8 cellular contexts compared by ENCODE assay signal in genomic region chr17:57987582-57988300, GRCh38. TPM values are rescaled to one million over a fixed set of nuclear protein-coding genes. Genes with fewer than 3 reads are reported as not detected.
DNase-seq lines count a peak whose midpoint lies in the region; ATAC-seq and TF ChIP-seq lines count a peak whose summit lies in the region.

A gene with protein sequence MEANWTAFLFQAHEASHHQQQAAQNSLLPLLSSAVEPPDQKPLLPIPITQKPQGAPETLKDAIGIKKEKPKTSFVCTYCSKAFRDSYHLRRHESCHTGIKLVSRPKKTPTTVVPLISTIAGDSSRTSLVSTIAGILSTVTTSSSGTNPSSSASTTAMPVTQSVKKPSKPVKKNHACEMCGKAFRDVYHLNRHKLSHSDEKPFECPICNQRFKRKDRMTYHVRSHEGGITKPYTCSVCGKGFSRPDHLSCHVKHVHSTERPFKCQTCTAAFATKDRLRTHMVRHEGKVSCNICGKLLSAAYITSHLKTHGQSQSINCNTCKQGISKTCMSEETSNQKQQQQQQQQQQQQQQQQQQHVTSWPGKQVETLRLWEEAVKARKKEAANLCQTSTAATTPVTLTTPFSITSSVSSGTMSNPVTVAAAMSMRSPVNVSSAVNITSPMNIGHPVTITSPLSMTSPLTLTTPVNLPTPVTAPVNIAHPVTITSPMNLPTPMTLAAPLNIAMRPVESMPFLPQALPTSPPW (minus strand): TSS chr17:57988254. CDS start chr17:57988111, 143 bp downstream.

- peak; percentile 75 for ATAC-seq in CD4-positive, alpha-beta T cell (ENCODE audit: poor library complexity)
- peak; percentile 64 for ATAC-seq in GM19395 (IDR thresholded peaks at IDR 0.05; ENCODE audit: unreplicated experiment)
- peak; percentile 61 for ATAC-seq in HG03521 (IDR thresholded peaks at IDR 0.05; ENCODE audit: unreplicated experiment)

- POLR2A ChIA-PET in CD4-positive, alpha-beta T cell (lab: Charles Lee), result interaction anchor here (0.8 to 8.1 kb wide), 14 partner anchors 9 to 903 kb away, joined by 3 to 94 read pairs (median 6); partner anchors contain the start of genes AKAP1, CUEDC1, DYNLL2 and MRPS23

- peaks cover 16% of the 10 kb centered on the region for H4K20me1 ChIP-seq in neural cell (ENCODE audit: insufficient read depth)

- no peak for TF ChIP-seq EP300 in neural cell (conservative IDR thresholded peaks at IDR 0.05; ENCODE audit: poor library complexity, severe bottlenecking)

- H3K4me3 Mint-ChIP-seq in CD4-positive, alpha-beta T cell, result peak within 1 kb of the TSS; percentile 97
- peak within 1 kb of the TSS; percentile 90 for H3K4me3 Mint-ChIP-seq in stimulated activated naive CD8-positive, alpha-beta T cell treated with anti-CD3 and anti-CD28 coated beads, Interleukin-15, Interleukin-2, amounts not matched to agents 100 ng/mL and 50 ng/mL, for 24 hours

- no peak for TF ChIP-seq CTCF in CD4-positive, alpha-beta T cell (IDR thresholded peaks at IDR 0.05)
- TF ChIP-seq CTCF in fibroblast of the aortic adventitia (IDR thresholded peaks at IDR 0.05; ENCODE audit: insufficient read depth, low read length), result no peak
- no peak for TF ChIP-seq CTCF in neural cell (IDR thresholded peaks at IDR 0.05; ENCODE audit: poor library complexity, severe bottlenecking)

- peaks cover 5% of the 10 kb centered on the region for H3F3A ChIP-seq in neural cell (ENCODE audit: insufficient read depth, low read length, poor library complexity, severe bottlenecking)

- no peaks in the 10 kb centered on the region for H3K9me3 ChIP-seq in CD4-positive, alpha-beta T cell (ENCODE audit: control insufficient read depth, low read length)
- H3K9me3 ChIP-seq in neural cell (ENCODE audit: low read length), result no peaks in the 10 kb centered on the region

- no peaks in the 10 kb centered on the region for H3K9me3 Mint-ChIP-seq in CD4-positive, alpha-beta T cell
- no peaks in the 10 kb centered on the region for H3K9me3 Mint-ChIP-seq in stimulated activated naive CD8-positive, alpha-beta T cell treated with anti-CD3 and anti-CD28 coated beads, Interleukin-15, Interleukin-2, amounts not matched to agents 100 ng/mL and 50 ng/mL, for 24 hours

- H3K27ac ChIP-seq in CD4-positive, alpha-beta T cell (ENCODE audit: low read depth, low read length), result peak within 1 kb of the TSS; percentile 74
- H3K27ac ChIP-seq in neural cell (ENCODE audit: low read length), result peak within 1 kb of the TSS; percentile 91

- TF ChIP-seq RAD21 in neural cell (conservative IDR thresholded peaks at IDR 0.05), result no peak

- H3K4me1 Mint-ChIP-seq in CD4-positive, alpha-beta T cell (ENCODE audit: low read depth), result peaks cover 70% of the 10 kb centered on the region
- H3K4me1 Mint-ChIP-seq in stimulated activated naive CD8-positive, alpha-beta T cell treated with anti-CD3 and anti-CD28 coated beads, Interleukin-15, Interleukin-2, amounts not matched to agents 100 ng/mL and 50 ng/mL, for 24 hours (ENCODE audit: low read depth), result peaks cover 70% of the 10 kb centered on the region

- no peaks in the 10 kb centered on the region for H3K27me3 Mint-ChIP-seq in CD4-positive, alpha-beta T cell
- no peaks in the 10 kb centered on the region for H3K27me3 Mint-ChIP-seq in stimulated activated naive CD8-positive, alpha-beta T cell treated with anti-CD3 and anti-CD28 coated beads, Interleukin-15, Interleukin-2, amounts not matched to agents 100 ng/mL and 50 ng/mL, for 24 hours

- CTCF ChIA-PET in CD4-positive, alpha-beta T cell (lab: Charles Lee), result interaction anchor here (1.0 to 2.1 kb wide), 2 partner anchors 32 to 95 kb away, joined by 3 to 8 read pairs; partner anchors contain the start of gene CUEDC1

- H3K4me2 ChIP-seq in neural cell (ENCODE audit: low read length), result peak within 1 kb of the TSS; percentile 93

- no peaks in the 10 kb centered on the region for H3K36me3 ChIP-seq in neural cell (ENCODE audit: insufficient read depth, low read length)

- H3K9ac ChIP-seq in neural cell (ENCODE audit: low read length), result peak within 1 kb of the TSS; percentile 95

- H3K79me2 ChIP-seq in neural cell (replicated peaks; ENCODE audit: insufficient read depth, low read length), result peaks cover 47% of the 10 kb centered on the region

- no peaks in the 10 kb centered on the region for H3K9me2 ChIP-seq in neural cell (ENCODE audit: insufficient read depth, low read length)

- intact Hi-C loops in CD4-positive, alpha-beta T cell (cut with DNase I, micrococcal nuclease), result loop anchor here (2.0 to 5.0 kb wide), 4 partner anchors 19 to 365 kb away; partner anchors contain the start of genes SRSF1 (in 2 of the 2), DYNLL2 (in 1 of the 2) and SUPT4H1 (in 1 of the 2)

- H3K27me3 ChIP-seq in CD4-positive, alpha-beta T cell (ENCODE audit: control insufficient read depth, insufficient read depth, low read length), result no peaks in the 10 kb centered on the region
- no peaks in the 10 kb centered on the region for H3K27me3 ChIP-seq in neural cell (ENCODE audit: insufficient read depth, low read depth, low read length)

- peak; percentile 67 to 83 (median 76) for DNase-seq in CD4-positive, alpha-beta T cell
- DNase-seq in RKO (ENCODE audit: low spot score) (peak; percentile 71), fibroblast of the aortic adventitia (ENCODE audit: low read depth) (peak; percentile 44)
- DNase-seq in activated effector memory CD4-positive, alpha-beta T cell treated with Interleukin-2 at 50 U/mL for 16 hours, result peak; percentile 78

- H3K27ac Mint-ChIP-seq in CD4-positive, alpha-beta T cell, result peak within 1 kb of the TSS; percentile 97
- peak within 1 kb of the TSS; percentile 92 for H3K27ac Mint-ChIP-seq in stimulated activated naive CD8-positive, alpha-beta T cell treated with anti-CD3 and anti-CD28 coated beads, Interleukin-15, Interleukin-2, amounts not matched to agents 100 ng/mL and 50 ng/mL, for 24 hours

- H3K4me3 ChIP-seq in fibroblast of the aortic adventitia (ENCODE audit: low read depth, low read length), result peak within 1 kb of the TSS; percentile 82
- peak within 1 kb of the TSS; percentile 91 for H3K4me3 ChIP-seq in neural cell (ENCODE audit: low read length)

- peaks cover 49% of the 10 kb centered on the region for H3K36me3 Mint-ChIP-seq in CD4-positive, alpha-beta T cell (ENCODE audit: low read depth)
- peaks cover 21% of the 10 kb centered on the region for H3K36me3 Mint-ChIP-seq in stimulated activated naive CD8-positive, alpha-beta T cell treated with anti-CD3 and anti-CD28 coated beads, Interleukin-15, Interleukin-2, amounts not matched to agents 100 ng/mL and 50 ng/mL, for 24 hours (ENCODE audit: low read depth)

- H2AFZ ChIP-seq in neural cell (ENCODE audit: low read depth, low read length), result peak within 1 kb of the TSS; percentile 74

TF ChIP-seq in neural cell, 6 proteins besides CTCF, POLR2A, EP300 and RAD21:
- TF ChIP-seq SMC3 (conservative IDR thresholded peaks at IDR 0.05; ENCODE audit: poor library complexity), result no peak
- no peak for TF ChIP-seq POLR2AphosphoS5 (IDR thresholded peaks at IDR 0.05)
- TF ChIP-seq MXI1 (conservative IDR thresholded peaks at IDR 0.05; ENCODE audit: poor library complexity, severe bottlenecking), result peak; percentile 39
- no peak for TF ChIP-seq EZH2 (IDR thresholded peaks at IDR 0.05; ENCODE audit: borderline replicate concordance, insufficient read depth, low read length, poor library complexity, severe bottlenecking)
- peak; percentile 43 for TF ChIP-seq REST (IDR thresholded peaks at IDR 0.05; ENCODE audit: borderline replicate concordance)
- peak; percentile 70 for TF ChIP-seq TAF1 (IDR thresholded peaks at IDR 0.05; ENCODE audit: low read depth)

RNA-seq across cellular contexts. Expression of the gene that starts here (rescaled TPM):
- 10 to 100 TPM; 41.6 to 41.7 TPM for total RNA-seq in CD4-positive, alpha-beta T cell
- total RNA-seq in fibroblast of the aortic adventitia (ENCODE audit: low replicate concordance), result 16.4 and 76.2 TPM in 2 replicates
- 54.7 and 64.6 TPM in 2 replicates for polyA plus RNA-seq in neural cell
- polyA minus RNA-seq in neural cell, result 144 and 163 TPM in 2 replicates

Comparison
In these comparisons a context has a peak if more than half of its experiments do, and no peak if none do; other contexts are left out.
1. Peak in every context shown above with its lines: DNase-seq, ATAC-seq, H3K4me3 ChIP-seq and H3K27ac ChIP-seq.